ENCODE assay signal across 1 cellular context in the genomic region with DNA sequence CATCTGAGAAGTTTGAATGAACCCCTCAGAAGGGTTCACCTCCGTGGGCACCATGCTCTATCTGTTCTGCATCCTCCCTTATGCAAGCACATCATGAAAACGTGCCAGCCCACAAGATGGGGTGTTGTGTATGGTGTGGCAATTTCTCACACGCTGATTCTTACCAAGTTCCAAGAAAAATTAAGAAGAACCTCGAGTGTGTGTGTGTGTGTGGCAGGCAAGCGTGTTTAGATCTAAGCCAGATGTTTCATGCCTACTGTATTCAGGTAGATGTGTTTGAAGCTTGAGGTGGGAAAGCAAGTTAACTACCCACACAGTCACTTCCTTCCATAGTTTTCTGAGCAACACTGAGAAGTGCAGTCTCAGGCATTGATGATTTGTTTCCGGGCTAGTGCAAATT.
TF ChIP-seq lines count a peak whose summit lies in the region.

No MANE protein-coding gene starts in this region.

TF ChIP-seq in IMR-90, 13 proteins besides CTCF, POLR2A, EP300 and RAD21 (continued from another document):
- TF ChIP-seq, protein P1, sequence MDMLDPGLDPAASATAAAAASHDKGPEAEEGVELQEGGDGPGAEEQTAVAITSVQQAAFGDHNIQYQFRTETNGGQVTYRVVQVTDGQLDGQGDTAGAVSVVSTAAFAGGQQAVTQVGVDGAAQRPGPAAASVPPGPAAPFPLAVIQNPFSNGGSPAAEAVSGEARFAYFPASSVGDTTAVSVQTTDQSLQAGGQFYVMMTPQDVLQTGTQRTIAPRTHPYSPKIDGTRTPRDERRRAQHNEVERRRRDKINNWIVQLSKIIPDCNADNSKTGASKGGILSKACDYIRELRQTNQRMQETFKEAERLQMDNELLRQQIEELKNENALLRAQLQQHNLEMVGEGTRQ (IDR thresholded peaks at IDR 0.05; ENCODE audit: low read depth, low read length): no peak
- TF ChIP-seq MAZ (IDR thresholded peaks at IDR 0.05; ENCODE audit: borderline replicate concordance, low read depth, low read length) (no peak), BHLHE40 (IDR thresholded peaks at IDR 0.05; ENCODE audit: low read depth, low read length) (no peak), NFE2L2 (IDR thresholded peaks at IDR 0.05; ENCODE audit: low read depth, low read length) (no peak), CHD1 (IDR thresholded peaks at IDR 0.05; ENCODE audit: low read depth, low read length) (no peak)
- TF ChIP-seq, protein P2, sequence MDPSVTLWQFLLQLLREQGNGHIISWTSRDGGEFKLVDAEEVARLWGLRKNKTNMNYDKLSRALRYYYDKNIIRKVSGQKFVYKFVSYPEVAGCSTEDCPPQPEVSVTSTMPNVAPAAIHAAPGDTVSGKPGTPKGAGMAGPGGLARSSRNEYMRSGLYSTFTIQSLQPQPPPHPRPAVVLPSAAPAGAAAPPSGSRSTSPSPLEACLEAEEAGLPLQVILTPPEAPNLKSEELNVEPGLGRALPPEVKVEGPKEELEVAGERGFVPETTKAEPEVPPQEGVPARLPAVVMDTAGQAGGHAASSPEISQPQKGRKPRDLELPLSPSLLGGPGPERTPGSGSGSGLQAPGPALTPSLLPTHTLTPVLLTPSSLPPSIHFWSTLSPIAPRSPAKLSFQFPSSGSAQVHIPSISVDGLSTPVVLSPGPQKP (IDR thresholded peaks at IDR 0.05; ENCODE audit: borderline replicate concordance, low read depth, low read length): no peak
